Comparison of ENCODE assay signal across 21 cellular contexts in genomic region chr6:10202111-10202510, GRCh38.
DNase-seq lines count a peak whose midpoint lies in the region; ATAC-seq, FAIRE-seq and TF ChIP-seq lines count a peak whose summit lies in the region.
"Had no signal": no experiment of that assay in that cellular context is flagged by ENCODE, and none has a peak within 500 bp of the region (broad histone marks: within the 10 kb centered on the region; RNA-seq: fewer than 3 reads in every experiment).

No MANE protein-coding gene starts in this region.

- H3K9me3 ChIP-seq in RWPE2 (ENCODE audit: severe bottlenecking) = no peaks in the 10 kb centered on the region
- H3K9me3 ChIP-seq in CD4-positive, alpha-beta memory T cell (ENCODE audit: control insufficient read depth in 1 of 2, low read length in 2 of 2) = no peaks in the 10 kb centered on the region

- H3K4me3 Mint-ChIP-seq in Calu3 (ENCODE audit: low read depth, unreplicated experiment) = no peak overlapping the region
- no peak overlapping the region for H3K4me3 Mint-ChIP-seq in CD4-positive, alpha-beta memory T cell

- H3K36me3 ChIP-seq in RWPE2 (ENCODE audit: low read depth) = no peaks in the 10 kb centered on the region
- H3K36me3 ChIP-seq in CD4-positive, alpha-beta memory T cell (ENCODE audit: insufficient read depth, low read length) = no peaks in the 10 kb centered on the region

- no peak overlapping the region for H3K4me3 ChIP-seq in RWPE2 (ENCODE audit: severe bottlenecking)
- H3K4me3 ChIP-seq in CD4-positive, alpha-beta memory T cell (ENCODE audit: low read length in 2 of 2) = no peak overlapping the region
- H3K4me3 ChIP-seq: K562 had no signal

- H3K36me3 Mint-ChIP-seq in Calu3 (ENCODE audit: insufficient read depth, unreplicated experiment) = no peaks in the 10 kb centered on the region
- no peaks in the 10 kb centered on the region for H3K36me3 Mint-ChIP-seq in CD4-positive, alpha-beta memory T cell

- peaks cover 2% of the 10 kb centered on the region for H3K9me3 Mint-ChIP-seq in Calu3 (ENCODE audit: low read depth, unreplicated experiment)
- H3K9me3 Mint-ChIP-seq in CD4-positive, alpha-beta memory T cell = peaks cover 0 to 13% (median 5%) of the 10 kb centered on the region in 8 donors

- H3K4me1 Mint-ChIP-seq in Calu3 (ENCODE audit: low read depth, unreplicated experiment) = no peaks in the 10 kb centered on the region
- H3K4me1 Mint-ChIP-seq in CD4-positive, alpha-beta memory T cell = no peaks in the 10 kb centered on the region

- peak; percentile 86 for ATAC-seq in RWPE2 (ENCODE audit: low read depth)
- ATAC-seq: K562 had no signal

- H3K27ac ChIP-seq in 22Rv1 (peak overlapping the region; percentile 32), RWPE2 (ENCODE audit: poor library complexity, severe bottlenecking) (peak overlapping the region; percentile 21), epithelial cell of prostate (peak overlapping the region; percentile 2)
- no peak overlapping the region for H3K27ac ChIP-seq in CD4-positive, alpha-beta memory T cell (ENCODE audit: low read depth, low read length)

- no peak for TF ChIP-seq POLR2A in GM12891 (IDR thresholded peaks at IDR 0.05; ENCODE audit: low read depth, low read length)

- TF ChIP-seq CTCF in 22Rv1 (IDR thresholded peaks at IDR 0.05) (no peak), RWPE2 (IDR thresholded peaks at IDR 0.05; ENCODE audit: poor library complexity, severe bottlenecking) (no peak), Calu3 (IDR thresholded peaks at IDR 0.05; ENCODE audit: unreplicated experiment) (no peak)

- no peaks in the 10 kb centered on the region for H3K27me3 ChIP-seq in RWPE2 (ENCODE audit: insufficient read depth, poor library complexity, severe bottlenecking)
- no peaks in the 10 kb centered on the region for H3K27me3 ChIP-seq in CD4-positive, alpha-beta memory T cell (ENCODE audit: insufficient read depth, low read length)

- peak; percentile 54 for DNase-seq in LoVo (ENCODE audit: low spot score)
- DNase-seq in RWPE2 (ENCODE audit: low spot score) = no peak
- no peak for DNase-seq in epithelial cell of prostate (ENCODE audit: low read depth, low spot score)
- no peak for DNase-seq in Calu3
- DNase-seq in GM12891 (ENCODE audit: insufficient read length, low spot score) = no peak
- no peak for DNase-seq in CD4-positive, alpha-beta memory T cell
- DNase-seq in RPMI8226 = no peak
- DNase-seq: Kasumi-1, MM.1S, NCI-H1417, NCI-H1694, NCI-H2081, NCI-H2227 treated with DMSO at 0.1 percent for 48 hours, NCI-H69, SHP77, T-helper 1 cell had no signal

- no peaks in the 10 kb centered on the region for H3K27me3 Mint-ChIP-seq in Calu3 (ENCODE audit: unreplicated experiment)
- no peaks in the 10 kb centered on the region for H3K27me3 Mint-ChIP-seq in CD4-positive, alpha-beta memory T cell

- intact Hi-C loops in Calu3 (cut with micrococcal nuclease; ENCODE audit: unreplicated experiment) = no loop called here
- intact Hi-C loops in CD4-positive, alpha-beta memory T cell (cut with micrococcal nuclease) = no loop called here

- POLR2A ChIA-PET in CD4-positive, alpha-beta memory T cell (lab: Charles Lee; ENCODE audit: partially characterized antibody) = no interaction called here

- H3K27ac Mint-ChIP-seq in Calu3 (ENCODE audit: unreplicated experiment) = no peak overlapping the region
- no peak overlapping the region for H3K27ac Mint-ChIP-seq in CD4-positive, alpha-beta memory T cell

- no peak for FAIRE-seq in GM12891 (lab: Jason Lieb, UNC)
- FAIRE-seq: GM18507, H54, K562, RCC 7860 had no signal

- CTCF ChIA-PET in Calu3 (lab: Charles Lee) = no interaction called here
- CTCF ChIA-PET in CD4-positive, alpha-beta memory T cell (lab: Charles Lee; ENCODE audit: partially characterized antibody) = no interaction called here

- H3K4me1 ChIP-seq in RWPE2 (ENCODE audit: insufficient read depth, poor library complexity, severe bottlenecking) = peaks cover 7% of the 10 kb centered on the region
- no peaks in the 10 kb centered on the region for H3K4me1 ChIP-seq in CD4-positive, alpha-beta memory T cell (ENCODE audit: insufficient read depth, low read length)

- no TSS peak for BruUV-seq in Calu3 (replicated peaks; lab: Mats Ljungman, UMichigan)

TF ChIP-seq in GM12891, 5 proteins besides CTCF, POLR2A, EP300 and RAD21:
- TF ChIP-seq POLR2AphosphoS5 (IDR thresholded peaks at IDR 0.05; ENCODE audit: low read depth, low read length) (no peak), TAF1 (IDR thresholded peaks at IDR 0.05; ENCODE audit: low read depth, low read length) (no peak), PAX5 (IDR thresholded peaks at IDR 0.05; ENCODE audit: insufficient read depth, low read length, severe bottlenecking) (no peak), SPI1 (IDR thresholded peaks at IDR 0.05; ENCODE audit: low read depth, low read length) (no peak), POU2F2 (IDR thresholded peaks at IDR 0.05; ENCODE audit: low read depth, low read length) (no peak)
